In genomic region chr1:245156736-245157505, GRCh38 we compare ENCODE assay signal across 8 cellular contexts. TPM values are rescaled to one million over a fixed set of nuclear protein-coding genes. Genes with fewer than 3 reads are reported as not detected.
A peak's percentile ranks its signal among the peaks of the same experiment; 100 is the strongest.
DNase-seq lines count a peak whose midpoint lies in the region; ATAC-seq, FAIRE-seq and TF ChIP-seq lines count a peak whose summit lies in the region.

No MANE protein-coding gene starts in this region.

- intact Hi-C loops in left colon (cut with DNase I, micrococcal nuclease): loop anchor here (5.0 to 10.0 kb wide), 2 partner anchors 838 to 850 kb away; no protein-coding TSS in a partner anchor

- peak overlapping the region; percentile 92 for H3K4me3 Mint-ChIP-seq in astrocyte (ENCODE audit: unreplicated experiment)

- DNase-seq in activated CD4-positive, alpha-beta T cell treated with anti-CD3 and anti-CD28 coated beads for 48 hours: peak; percentile 24
- DNase-seq in activated CD4-positive, alpha-beta T cell treated with anti-CD3 and anti-CD28 coated beads for 4 hours: no peak
- DNase-seq in NCI-H1436 (lab: John Stamatoyannopoulos, UW) (peak; percentile 80), astrocyte (ENCODE audit: low read depth) (peak; percentile 52), left colon (peak in 1 of 2 donors; percentile 13), suprapubic skin (ENCODE audit: low spot score in 2 of 2) (no peak), H54 (ENCODE audit: insufficient read length, low spot score) (no peak)

- H3K9me3 Mint-ChIP-seq in astrocyte (ENCODE audit: unreplicated experiment): peaks cover 38% of the 10 kb centered on the region

- peaks cover 16% of the 10 kb centered on the region for H3K27me3 Mint-ChIP-seq in astrocyte (ENCODE audit: low read depth, unreplicated experiment)

- H3K4me1 ChIP-seq in astrocyte (ENCODE audit: insufficient read depth, low read length) (peaks cover 11% of the 10 kb centered on the region), suprapubic skin (peaks cover 43% of the 10 kb centered on the region)

- H3K4me3 ChIP-seq in astrocyte (ENCODE audit: insufficient read depth, low read depth, low read length): peak overlapping the region; percentile 60
- peak overlapping the region; percentile 67 for H3K4me3 ChIP-seq in suprapubic skin

- peak overlapping the region; percentile 72 for H3K9ac ChIP-seq in astrocyte (ENCODE audit: low read length)

- H3K4me1 Mint-ChIP-seq in astrocyte (ENCODE audit: low read depth, unreplicated experiment): peaks cover 6% of the 10 kb centered on the region

- no peak for FAIRE-seq in astrocyte (lab: Jason Lieb, UNC)
- no peak for FAIRE-seq in H54 (lab: Jason Lieb, UNC)

- H3K27me3 ChIP-seq in astrocyte (ENCODE audit: insufficient read depth, low read length) (no peaks in the 10 kb centered on the region), suprapubic skin (peaks cover 35% of the 10 kb centered on the region)

- TF ChIP-seq CTCF in astrocyte (IDR thresholded peaks at IDR 0.05; ENCODE audit: insufficient read depth, low read depth, low read length): no peak
- TF ChIP-seq CTCF in suprapubic skin (IDR thresholded peaks at IDR 0.05): no peak

- WGBS in suprapubic skin: 17% methylated on average over 5 of the region's 44 CpGs

- H3K36me3 Mint-ChIP-seq in astrocyte (ENCODE audit: low read depth, unreplicated experiment): peaks cover 33% of the 10 kb centered on the region

- ATAC-seq in left colon (peak; percentile 15), HG03442 (IDR thresholded peaks at IDR 0.05; ENCODE audit: unreplicated experiment) (no peak)

- H3K4me2 ChIP-seq in astrocyte (ENCODE audit: low read length): peak overlapping the region; percentile 99

- peaks cover 4% of the 10 kb centered on the region for H3K9me3 ChIP-seq in astrocyte (ENCODE audit: insufficient read depth, low read depth, low read length)
- no peaks in the 10 kb centered on the region for H3K9me3 ChIP-seq in suprapubic skin

- TF ChIP-seq EP300 in suprapubic skin (IDR thresholded peaks at IDR 0.05): no peak

- H2AFZ ChIP-seq in astrocyte (ENCODE audit: low read depth, low read length): peak overlapping the region; percentile 67

- no peaks in the 10 kb centered on the region for H3K36me3 ChIP-seq in astrocyte (ENCODE audit: insufficient read depth, low read length)
- no peaks in the 10 kb centered on the region for H3K36me3 ChIP-seq in suprapubic skin

- H4K20me1 ChIP-seq in astrocyte (ENCODE audit: insufficient read depth, low read length): peaks cover 11% of the 10 kb centered on the region

- H3K27ac ChIP-seq in astrocyte (ENCODE audit: low read depth, low read length): no peak overlapping the region
- no peak overlapping the region for H3K27ac ChIP-seq in suprapubic skin

- peaks cover 19% of the 10 kb centered on the region for H3K79me2 ChIP-seq in astrocyte (ENCODE audit: insufficient read depth, low read length)

- peak overlapping the region; percentile 85 for H3K27ac Mint-ChIP-seq in astrocyte (ENCODE audit: unreplicated experiment)

- no peak for TF ChIP-seq POLR2A in suprapubic skin (IDR thresholded peaks at IDR 0.05)
- no peak for TF ChIP-seq POLR2A in H54 (IDR thresholded peaks at IDR 0.05; ENCODE audit: low read depth, low read length)

RNA-seq across cellular contexts. Expression of gene KIF26B, which starts 2.1 kb away (rescaled TPM):
- total RNA-seq in astrocyte: 6.8 and 11.4 TPM in 2 replicates
- total RNA-seq in left colon: under 1 TPM; 0.31 to 0.36 TPM
- 1 to 10 TPM; 3.6 to 7.0 (median 5.2) TPM for total RNA-seq in suprapubic skin

Comparison
In these comparisons a context has a peak if more than half of its experiments do, and no peak if none do; other contexts are left out.
1. DNase-seq: peak in activated CD4-positive, alpha-beta T cell treated with anti-CD3 and anti-CD28 coated beads for 48 hours (single experiment), NCI-H1436 (single experiment) and astrocyte (single experiment); none in activated CD4-positive, alpha-beta T cell treated with anti-CD3 and anti-CD28 coated beads for 4 hours (0 of 2), suprapubic skin (0 of 2) and H54 (single experiment).